ENCODE assay signal across 1 cellular context in genomic region chr1:193059282-193060225, GRCh38.
TF ChIP-seq lines count a peak whose summit lies in the region.

Gene RO60, plus strand, starts transcription at chr1:193059612. Its CDS starts 9,443 bp downstream, at chr1:193069055.
A gene with protein sequence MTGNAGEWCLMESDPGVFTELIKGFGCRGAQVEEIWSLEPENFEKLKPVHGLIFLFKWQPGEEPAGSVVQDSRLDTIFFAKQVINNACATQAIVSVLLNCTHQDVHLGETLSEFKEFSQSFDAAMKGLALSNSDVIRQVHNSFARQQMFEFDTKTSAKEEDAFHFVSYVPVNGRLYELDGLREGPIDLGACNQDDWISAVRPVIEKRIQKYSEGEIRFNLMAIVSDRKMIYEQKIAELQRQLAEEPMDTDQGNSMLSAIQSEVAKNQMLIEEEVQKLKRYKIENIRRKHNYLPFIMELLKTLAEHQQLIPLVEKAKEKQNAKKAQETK (minus strand): TSS chr1:193059360. CDS start chr1:193059260, 100 bp downstream.

TF ChIP-seq in HepG2, 621 proteins besides CTCF, POLR2A, EP300 and RAD21 (continued from another document and continues in another):
- TF ChIP-seq PAXIP1 (CRISPR knock-in tag; conservative IDR thresholded peaks at IDR 0.05) (peak; percentile 71), HNRNPLL (IDR thresholded peaks at IDR 0.05; ENCODE audit: low read depth, low read length, poor library complexity, severe bottlenecking) (peak; percentile 79), PBX2 (CRISPR knock-in tag; IDR thresholded peaks at IDR 0.05) (peak; percentile 49; the same call in 1 of the 2 replicates), ZNF441 (CRISPR knock-in tag; IDR thresholded peaks at IDR 0.05; ENCODE audit: borderline replicate concordance) (peak; percentile 89), SKIL (CRISPR knock-in tag; IDR thresholded peaks at IDR 0.05; ENCODE audit: borderline replicate concordance) (peak; percentile 81), ATF7-NPFF (CRISPR knock-in tag; IDR thresholded peaks at IDR 0.05; ENCODE audit: low read depth) (peak; percentile 96), RNF2 (conservative IDR thresholded peaks at IDR 0.05; ENCODE audit: low read depth) (peak; percentile 72; the same call in 1 of the 2 replicates), ZNF616 (CRISPR knock-in tag; IDR thresholded peaks at IDR 0.05; ENCODE audit: low read depth) (peak; percentile 85), PAX8 (CRISPR knock-in tag; IDR thresholded peaks at IDR 0.05; ENCODE audit: borderline replicate concordance) (0 out of 2 replicates have a peak, but pooled peaks have one; percentile 14), ZNF460 (CRISPR knock-in tag; IDR thresholded peaks at IDR 0.05; ENCODE audit: borderline replicate concordance) (0 out of 2 replicates have a peak, but pooled peaks have one; percentile 48), ATM (IDR thresholded peaks at IDR 0.05; ENCODE audit: borderline replicate concordance) (no peak), NR2C2 (CRISPR knock-in tag; IDR thresholded peaks at IDR 0.05; ENCODE audit: borderline replicate concordance) (peak; percentile 85), AHR (CRISPR knock-in tag; IDR thresholded peaks at IDR 0.05) (peak; percentile 93), HNRNPK (IDR thresholded peaks at IDR 0.05; ENCODE audit: low read depth, low read length, poor library complexity, severe bottlenecking) (peak; percentile 45), ZNF230 (CRISPR knock-in tag; IDR thresholded peaks at IDR 0.05) (peak; percentile 61; the same call in 1 of the 2 replicates), TFDP2 (CRISPR knock-in tag; IDR thresholded peaks at IDR 0.05) (peak; percentile 99), TAF15 (IDR thresholded peaks at IDR 0.05; ENCODE audit: low read depth, low read length, poor library complexity, severe bottlenecking) (no peak), FOSL2 (CRISPR knock-in tag; IDR thresholded peaks at IDR 0.05) (peak; percentile 93), SMC3 (IDR thresholded peaks at IDR 0.05; ENCODE audit: low read length) (no peak; the same call in 1 of the 2 replicates), SOX5 (CRISPR knock-in tag; IDR thresholded peaks at IDR 0.05; ENCODE audit: borderline replicate concordance) (peak; percentile 86), ARNTL (CRISPR knock-in tag; IDR thresholded peaks at IDR 0.05) (peak; percentile 75), ZNF225 (CRISPR knock-in tag; IDR thresholded peaks at IDR 0.05) (no peak), ZNF333 (CRISPR knock-in tag; IDR thresholded peaks at IDR 0.05; ENCODE audit: borderline replicate concordance) (peak; percentile 23; the same call in 1 of the 2 replicates), JUN (CRISPR knock-in tag; IDR thresholded peaks at IDR 0.05) (peak; percentile 77; the same call in 1 of the 2 replicates), MEF2D (CRISPR knock-in tag; IDR thresholded peaks at IDR 0.05) (peak; percentile 88), YY1 (IDR thresholded peaks at IDR 0.05; ENCODE audit: insufficient read depth, insufficient replicate concordance, low read depth, low read length) (peak; percentile 66), HMG20A (CRISPR knock-in tag; IDR thresholded peaks at IDR 0.05; ENCODE audit: borderline replicate concordance) (peak; percentile 41), FOSL1 (CRISPR knock-in tag; IDR thresholded peaks at IDR 0.05; ENCODE audit: borderline replicate concordance) (peak; percentile 56; the same call in 1 of the 2 replicates), NCOA1 (CRISPR knock-in tag; IDR thresholded peaks at IDR 0.05) (no peak), ZNF782 (CRISPR knock-in tag; IDR thresholded peaks at IDR 0.05; ENCODE audit: borderline replicate concordance) (peak; percentile 90), NAIF1 (CRISPR knock-in tag; IDR thresholded peaks at IDR 0.05; ENCODE audit: borderline replicate concordance) (no peak), ERF (CRISPR knock-in tag; IDR thresholded peaks at IDR 0.05) (peak; percentile 98), ESRRA (CRISPR knock-in tag; IDR thresholded peaks at IDR 0.05; ENCODE audit: low read depth) (no peak)
- TF ChIP-seq, protein P1, sequence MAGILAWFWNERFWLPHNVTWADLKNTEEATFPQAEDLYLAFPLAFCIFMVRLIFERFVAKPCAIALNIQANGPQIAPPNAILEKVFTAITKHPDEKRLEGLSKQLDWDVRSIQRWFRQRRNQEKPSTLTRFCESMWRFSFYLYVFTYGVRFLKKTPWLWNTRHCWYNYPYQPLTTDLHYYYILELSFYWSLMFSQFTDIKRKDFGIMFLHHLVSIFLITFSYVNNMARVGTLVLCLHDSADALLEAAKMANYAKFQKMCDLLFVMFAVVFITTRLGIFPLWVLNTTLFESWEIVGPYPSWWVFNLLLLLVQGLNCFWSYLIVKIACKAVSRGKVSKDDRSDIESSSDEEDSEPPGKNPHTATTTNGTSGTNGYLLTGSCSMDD (CRISPR knock-in tag; IDR thresholded peaks at IDR 0.05) = no peak
- TF ChIP-seq, protein P2, sequence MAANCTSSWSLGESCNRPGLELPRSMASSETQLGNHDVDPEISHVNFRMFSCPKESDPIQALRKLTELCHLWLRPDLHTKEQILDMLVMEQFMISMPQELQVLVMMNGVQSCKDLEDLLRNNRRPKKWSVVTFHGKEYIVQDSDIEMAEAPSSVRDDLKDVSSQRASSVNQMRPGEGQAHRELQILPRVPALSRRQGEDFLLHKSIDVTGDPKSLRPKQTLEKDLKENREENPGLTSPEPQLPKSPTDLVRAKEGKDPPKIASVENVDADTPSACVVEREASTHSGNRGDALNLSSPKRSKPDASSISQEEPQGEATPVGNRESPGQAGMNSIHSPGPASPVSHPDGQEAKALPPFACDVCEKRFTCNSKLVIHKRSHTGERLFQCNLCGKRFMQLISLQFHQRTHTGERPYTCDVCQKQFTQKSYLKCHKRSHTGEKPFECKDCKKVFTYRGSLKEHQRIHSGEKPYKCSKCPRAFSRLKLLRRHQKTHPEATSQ (CRISPR knock-in tag; IDR thresholded peaks at IDR 0.05; ENCODE audit: borderline replicate concordance) = peak; percentile 84; the same call in 1 of the 2 replicates
- TF ChIP-seq, protein P3, sequence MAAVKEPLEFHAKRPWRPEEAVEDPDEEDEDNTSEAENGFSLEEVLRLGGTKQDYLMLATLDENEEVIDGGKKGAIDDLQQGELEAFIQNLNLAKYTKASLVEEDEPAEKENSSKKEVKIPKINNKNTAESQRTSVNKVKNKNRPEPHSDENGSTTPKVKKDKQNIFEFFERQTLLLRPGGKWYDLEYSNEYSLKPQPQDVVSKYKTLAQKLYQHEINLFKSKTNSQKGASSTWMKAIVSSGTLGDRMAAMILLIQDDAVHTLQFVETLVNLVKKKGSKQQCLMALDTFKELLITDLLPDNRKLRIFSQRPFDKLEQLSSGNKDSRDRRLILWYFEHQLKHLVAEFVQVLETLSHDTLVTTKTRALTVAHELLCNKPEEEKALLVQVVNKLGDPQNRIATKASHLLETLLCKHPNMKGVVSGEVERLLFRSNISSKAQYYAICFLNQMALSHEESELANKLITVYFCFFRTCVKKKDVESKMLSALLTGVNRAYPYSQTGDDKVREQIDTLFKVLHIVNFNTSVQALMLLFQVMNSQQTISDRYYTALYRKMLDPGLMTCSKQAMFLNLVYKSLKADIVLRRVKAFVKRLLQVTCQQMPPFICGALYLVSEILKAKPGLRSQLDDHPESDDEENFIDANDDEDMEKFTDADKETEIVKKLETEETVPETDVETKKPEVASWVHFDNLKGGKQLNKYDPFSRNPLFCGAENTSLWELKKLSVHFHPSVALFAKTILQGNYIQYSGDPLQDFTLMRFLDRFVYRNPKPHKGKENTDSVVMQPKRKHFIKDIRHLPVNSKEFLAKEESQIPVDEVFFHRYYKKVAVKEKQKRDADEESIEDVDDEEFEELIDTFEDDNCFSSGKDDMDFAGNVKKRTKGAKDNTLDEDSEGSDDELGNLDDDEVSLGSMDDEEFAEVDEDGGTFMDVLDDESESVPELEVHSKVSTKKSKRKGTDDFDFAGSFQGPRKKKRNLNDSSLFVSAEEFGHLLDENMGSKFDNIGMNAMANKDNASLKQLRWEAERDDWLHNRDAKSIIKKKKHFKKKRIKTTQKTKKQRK (IDR thresholded peaks at IDR 0.05; ENCODE audit: low read length) = no peak
- TF ChIP-seq, protein P4, sequence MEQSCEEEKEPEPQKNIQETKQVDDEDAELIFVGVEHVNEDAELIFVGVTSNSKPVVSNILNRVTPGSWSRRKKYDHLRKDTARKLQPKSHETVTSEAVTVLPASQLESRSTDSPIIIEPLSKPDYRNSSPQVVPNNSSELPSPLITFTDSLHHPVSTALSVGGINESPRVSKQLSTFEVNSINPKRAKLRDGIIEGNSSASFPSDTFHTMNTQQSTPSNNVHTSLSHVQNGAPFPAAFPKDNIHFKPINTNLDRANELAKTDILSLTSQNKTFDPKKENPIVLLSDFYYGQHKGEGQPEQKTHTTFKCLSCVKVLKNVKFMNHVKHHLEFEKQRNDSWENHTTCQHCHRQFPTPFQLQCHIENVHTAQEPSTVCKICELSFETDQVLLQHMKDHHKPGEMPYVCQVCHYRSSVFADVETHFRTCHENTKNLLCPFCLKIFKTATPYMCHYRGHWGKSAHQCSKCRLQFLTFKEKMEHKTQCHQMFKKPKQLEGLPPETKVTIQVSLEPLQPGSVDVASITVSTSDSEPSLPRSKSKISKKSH (CRISPR knock-in tag; IDR thresholded peaks at IDR 0.05; ENCODE audit: borderline replicate concordance) = peak; percentile 71; the same call in 1 of the 2 replicates
